Comparison of ENCODE assay signal across 11 cellular contexts in genomic region chr11:86606849-86607481, GRCh38.
DNase-seq lines count a peak whose midpoint lies in the region; FAIRE-seq and TF ChIP-seq lines count a peak whose summit lies in the region.
"Had no signal": no experiment of that assay in that cellular context is flagged by ENCODE, and none has a peak within 500 bp of the region (broad histone marks: within the 10 kb centered on the region; RNA-seq: fewer than 3 reads in every experiment).

No MANE protein-coding gene starts in this region.

- H3K27me3 Mint-ChIP-seq in activated T-helper 1 cell treated with anti-CD3 and anti-CD28 coated beads, Interleukin-12 subunit alpha, Interleukin-12 subunit beta, Interleukin-2, Interleukin-4 antibody, amounts not matched to agents 30 ng/mL and 10 ng/mL and 1 ng/mL, durations not matched to agents 14 hours and 24 hours and 36 hours (ENCODE audit: insufficient read depth) = no peaks in the 10 kb centered on the region

- no peaks in the 10 kb centered on the region for H3K27me3 ChIP-seq in smooth muscle cell (ENCODE audit: low read depth)

- no peaks in the 10 kb centered on the region for H3K9me3 ChIP-seq in smooth muscle cell (replicated peaks; ENCODE audit: low read depth)

- H3K27ac Mint-ChIP-seq in activated T-helper 1 cell treated with anti-CD3 and anti-CD28 coated beads, Interleukin-12 subunit alpha, Interleukin-12 subunit beta, Interleukin-2, Interleukin-4 antibody, amounts not matched to agents 30 ng/mL and 10 ng/mL and 1 ng/mL, durations not matched to agents 14 hours and 24 hours and 36 hours = peak overlapping the region; percentile 4
- H3K27ac Mint-ChIP-seq: activated B cell treated with CpG ODN at 0.5 μM for 24 hours; activated T-helper 17 cell treated with anti-CD3 and anti-CD28 coated beads, Interleukin-2, amount 50 U/mL, for 72 hours had no signal

- peak overlapping the region; percentile 49 for H3K27ac ChIP-seq in smooth muscle cell (ENCODE audit: low read depth)

- WGBS in smooth muscle cell (ENCODE audit: low lambda C conversion rate) = 45% methylated on average over 1 of the region's 1 CpG

- TF ChIP-seq POLR2A in H54 (IDR thresholded peaks at IDR 0.05; ENCODE audit: low read depth, low read length) = no peak

- H2AFZ ChIP-seq in smooth muscle cell (ENCODE audit: low read depth) = peak overlapping the region; percentile 44

- intact Hi-C loops in activated T-helper 1 cell treated with anti-CD3 and anti-CD28 coated beads, Interleukin-12 subunit alpha, Interleukin-12 subunit beta, Interleukin-2, Interleukin-4 antibody, amounts not matched to agents 30 ng/mL and 10 ng/mL and 1 ng/mL, durations not matched to agents 14 hours and 24 hours and 36 hours (cut with micrococcal nuclease) = no loop called here

- H3K36me3 ChIP-seq in smooth muscle cell (ENCODE audit: low read depth) = no peaks in the 10 kb centered on the region

- TF ChIP-seq CTCF in smooth muscle cell (IDR thresholded peaks at IDR 0.05; ENCODE audit: borderline replicate concordance, insufficient read depth, poor library complexity, severe bottlenecking) = no peak

- in situ Hi-C loops in KBM-7 (cut with MboI; ENCODE audit: low pct_unique_long_range_greater_than_20kb, low sequenced_read_pairs) = no loop called here

- H3K36me3 Mint-ChIP-seq in activated T-helper 1 cell treated with anti-CD3 and anti-CD28 coated beads, Interleukin-12 subunit alpha, Interleukin-12 subunit beta, Interleukin-2, Interleukin-4 antibody, amounts not matched to agents 30 ng/mL and 10 ng/mL and 1 ng/mL, durations not matched to agents 14 hours and 24 hours and 36 hours (ENCODE audit: low read depth) = no peaks in the 10 kb centered on the region

- no peaks in the 10 kb centered on the region for H4K20me1 ChIP-seq in smooth muscle cell (ENCODE audit: low read depth)

- H3K4me3 ChIP-seq in smooth muscle cell = no peak overlapping the region

- H3K9ac ChIP-seq in smooth muscle cell (ENCODE audit: low read depth) = no peak overlapping the region

- no peak overlapping the region for H3K4me3 Mint-ChIP-seq in activated T-helper 1 cell treated with anti-CD3 and anti-CD28 coated beads, Interleukin-12 subunit alpha, Interleukin-12 subunit beta, Interleukin-2, Interleukin-4 antibody, amounts not matched to agents 30 ng/mL and 10 ng/mL and 1 ng/mL, durations not matched to agents 14 hours and 24 hours and 36 hours
- H3K4me3 Mint-ChIP-seq: activated B cell treated with CpG ODN at 0.5 μM for 24 hours; activated T-helper 17 cell treated with anti-CD3 and anti-CD28 coated beads, Interleukin-2, amount 50 U/mL, for 72 hours had no signal

- DNase-seq in H54 (ENCODE audit: insufficient read length, low spot score) = no peak
- DNase-seq in activated T-helper 1 cell treated with anti-CD3 and anti-CD28 coated beads, Interleukin-12 subunit alpha, Interleukin-12 subunit beta, Interleukin-2, Interleukin-4 antibody, amounts not matched to agents 30 ng/mL and 10 ng/mL and 1 ng/mL, durations not matched to agents 14 hours and 24 hours and 36 hours (ENCODE audit: low spot score) = no peak
- DNase-seq in iris pigment epithelial cell (ENCODE audit: low read depth) = peak; percentile 42
- no peak for DNase-seq in smooth muscle cell (lab: John Stamatoyannopoulos, UW; ENCODE audit: unreplicated experiment)
- no peak for DNase-seq in KBM-7
- no peak for DNase-seq in amygdala (lab: John Stamatoyannopoulos, UW)
- no peak for DNase-seq in NCI-H774 (lab: John Stamatoyannopoulos, UW)
- no peak for DNase-seq in central memory CD4-positive, alpha-beta T cell
- DNase-seq: activated B cell treated with CpG ODN at 0.5 μM for 24 hours; stimulated activated CD4-positive, alpha-beta T cell treated with anti-CD3 and anti-CD28 coated beads, Interleukin-4, amount 100 ng/mL, for 4 hours had no signal

- H3F3A ChIP-seq in smooth muscle cell (ENCODE audit: low read depth) = peaks cover 5% of the 10 kb centered on the region

- peaks cover 30% of the 10 kb centered on the region for H3K4me1 Mint-ChIP-seq in activated T-helper 1 cell treated with anti-CD3 and anti-CD28 coated beads, Interleukin-12 subunit alpha, Interleukin-12 subunit beta, Interleukin-2, Interleukin-4 antibody, amounts not matched to agents 30 ng/mL and 10 ng/mL and 1 ng/mL, durations not matched to agents 14 hours and 24 hours and 36 hours (ENCODE audit: low read depth)
- H3K4me1 Mint-ChIP-seq: activated B cell treated with CpG ODN at 0.5 μM for 24 hours; activated T-helper 17 cell treated with anti-CD3 and anti-CD28 coated beads, Interleukin-2, amount 50 U/mL, for 72 hours had no signal

- peaks cover 26% of the 10 kb centered on the region for H3K4me1 ChIP-seq in smooth muscle cell (ENCODE audit: low read depth)

- peak; percentile 64 for FAIRE-seq in H54 (lab: Jason Lieb, UNC)

- H3K79me2 ChIP-seq in smooth muscle cell (ENCODE audit: low read depth) = no peaks in the 10 kb centered on the region

- H3K9me3 Mint-ChIP-seq in activated T-helper 1 cell treated with anti-CD3 and anti-CD28 coated beads, Interleukin-12 subunit alpha, Interleukin-12 subunit beta, Interleukin-2, Interleukin-4 antibody, amounts not matched to agents 30 ng/mL and 10 ng/mL and 1 ng/mL, durations not matched to agents 14 hours and 24 hours and 36 hours = peaks cover 4% of the 10 kb centered on the region
- H3K9me3 Mint-ChIP-seq: activated B cell treated with CpG ODN at 0.5 μM for 24 hours; activated T-helper 17 cell treated with anti-CD3 and anti-CD28 coated beads, Interleukin-2, amount 50 U/mL, for 72 hours had no signal

- H3K4me2 ChIP-seq in smooth muscle cell = peak overlapping the region; percentile 10
